Comparison of ENCODE assay signal across 8 cellular contexts in the genomic region with DNA sequence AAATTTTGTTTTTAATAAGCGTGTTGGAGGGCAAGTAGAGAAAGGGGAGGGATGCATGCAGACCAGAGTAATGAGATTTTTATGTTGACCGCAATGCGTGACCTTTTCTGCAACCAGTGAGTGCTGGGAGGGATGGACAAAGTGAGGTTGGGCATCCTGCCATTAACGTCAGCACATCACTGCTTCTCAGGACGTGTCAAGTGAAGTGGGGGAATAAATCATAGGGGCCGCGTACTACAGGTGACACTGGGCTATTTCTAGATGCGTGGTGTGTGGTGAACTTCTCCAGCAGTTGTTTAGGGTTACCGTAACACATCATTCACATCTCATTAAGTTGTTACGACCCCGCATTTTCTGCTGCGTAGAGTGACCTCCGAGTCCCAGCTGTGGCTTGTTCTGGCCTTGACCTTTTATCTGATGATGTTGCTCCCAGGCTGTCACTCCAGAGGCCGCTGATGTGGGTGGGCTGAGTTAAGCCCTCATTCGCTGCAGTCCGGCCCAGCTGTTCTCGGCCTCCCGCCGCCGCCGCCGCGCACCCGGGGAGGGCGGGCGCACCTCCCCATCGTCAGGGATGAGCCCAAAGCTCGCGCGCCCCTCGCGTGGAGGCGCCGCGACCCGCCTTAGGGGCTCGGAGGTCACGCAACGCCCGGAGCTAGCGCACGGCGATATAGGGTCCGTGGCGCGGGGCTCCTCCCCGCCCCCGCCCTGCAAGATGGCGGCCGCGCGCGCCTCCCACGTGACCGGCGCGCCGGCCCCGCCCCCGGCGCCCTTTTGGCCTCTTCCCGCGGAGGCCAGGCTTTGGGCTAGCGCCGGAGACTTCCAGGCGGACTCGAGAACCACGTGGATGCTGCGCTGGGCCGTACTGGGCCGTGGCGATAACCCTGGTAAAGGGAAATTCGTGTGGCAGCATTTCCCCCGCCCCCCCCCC. TPM values are rescaled to one million over a fixed set of nuclear protein-coding genes. Genes with fewer than 3 reads are reported as not detected.
A peak's percentile ranks its signal among the peaks of the same experiment; 100 is the strongest.
DNase-seq lines count a peak whose midpoint lies in the region; ATAC-seq and TF ChIP-seq lines count a peak whose summit lies in the region.

No MANE protein-coding gene starts in this region.

- H3K27ac Mint-ChIP-seq in T-helper 1 cell treated with Interleukin-12 subunit alpha and Interleukin-12 subunit beta and Interleukin-4 antibody, amounts not matched to agents 30 μg/mL and 1 μg/mL, for 36 hours: peak overlapping the region; percentile 95

- peaks cover 43% of the 10 kb centered on the region for H3K4me1 Mint-ChIP-seq in T-helper 1 cell treated with Interleukin-12 subunit alpha and Interleukin-12 subunit beta and Interleukin-4 antibody, amounts not matched to agents 30 μg/mL and 1 μg/mL, for 36 hours (ENCODE audit: low read depth)

- no peaks in the 10 kb centered on the region for H3K27me3 Mint-ChIP-seq in T-helper 1 cell treated with Interleukin-12 subunit alpha and Interleukin-12 subunit beta and Interleukin-4 antibody, amounts not matched to agents 30 μg/mL and 1 μg/mL, for 36 hours (ENCODE audit: low read depth)

- TF ChIP-seq CTCF in ascending aorta (IDR thresholded peaks at IDR 0.05): no peak
- no peak for TF ChIP-seq CTCF in uterus (IDR thresholded peaks at IDR 0.05)

- H3K9me3 ChIP-seq in ascending aorta (no peaks in the 10 kb centered on the region), uterus (no peaks in the 10 kb centered on the region)

- H3K4me1 ChIP-seq in ascending aorta (peaks cover 9 to 19% of the 10 kb centered on the region in 2 donors), rectal smooth muscle tissue (ENCODE audit: control insufficient read depth, insufficient read depth, low read length) (peaks cover 7% of the 10 kb centered on the region), uterus (peaks cover 0 to 5% of the 10 kb centered on the region in 2 donors)

- in situ Hi-C loops in Caki2 (cut with HindIII; ENCODE audit: low pct_unique_long_range_greater_than_20kb, low sequenced_read_pairs): no loop called here

- peaks cover 24% of the 10 kb centered on the region for H3K36me3 Mint-ChIP-seq in T-helper 1 cell treated with Interleukin-12 subunit alpha and Interleukin-12 subunit beta and Interleukin-4 antibody, amounts not matched to agents 30 μg/mL and 1 μg/mL, for 36 hours (ENCODE audit: low read depth)

- peak overlapping the region; percentile 34 for H3K9ac ChIP-seq in rectal smooth muscle tissue (ENCODE audit: low read length)

- no peaks in the 10 kb centered on the region for H3K27me3 ChIP-seq in ascending aorta
- H3K27me3 ChIP-seq in rectal smooth muscle tissue (ENCODE audit: control insufficient read depth, insufficient read depth, low read length): no peaks in the 10 kb centered on the region
- H3K27me3 ChIP-seq in uterus: no peaks in the 10 kb centered on the region

- intact Hi-C loops in ascending aorta (cut with DNase I): loop anchor here (1.0 to 10.0 kb wide), 4 partner anchors 89 to 1448 kb away; a partner anchor contains a TSS
- intact Hi-C loops in uterus (cut with DNase I; ENCODE audit: low total_unique reads): no loop called here

- H3K9me3 Mint-ChIP-seq in T-helper 1 cell treated with Interleukin-12 subunit alpha and Interleukin-12 subunit beta and Interleukin-4 antibody, amounts not matched to agents 30 μg/mL and 1 μg/mL, for 36 hours: no peaks in the 10 kb centered on the region

- TF ChIP-seq POLR2A in uterus (IDR thresholded peaks at IDR 0.05): peak; percentile 74 to 91

- H3K4me3 Mint-ChIP-seq in T-helper 1 cell treated with Interleukin-12 subunit alpha and Interleukin-12 subunit beta and Interleukin-4 antibody, amounts not matched to agents 30 μg/mL and 1 μg/mL, for 36 hours: peak overlapping the region; percentile 98

- H3K36me3 ChIP-seq in ascending aorta: no peaks in the 10 kb centered on the region
- H3K36me3 ChIP-seq in rectal smooth muscle tissue (ENCODE audit: control insufficient read depth, insufficient read depth, low read length): no peaks in the 10 kb centered on the region
- no peaks in the 10 kb centered on the region for H3K36me3 ChIP-seq in uterus

- peak; percentile 15 for ATAC-seq in GM21717 (IDR thresholded peaks at IDR 0.05; ENCODE audit: unreplicated experiment)

- peak; percentile 77 for DNase-seq in Caki2 (ENCODE audit: low read depth)
- peak; percentile 83 for DNase-seq in NCI-H1092 treated with DMSO at 0.1 percent for 48 hours (lab: John Stamatoyannopoulos, UW)
- peak; percentile 64 to 92 for DNase-seq in ascending aorta (ENCODE audit: low spot score in 2 of 2)
- peak; percentile 78 for DNase-seq in hepatic stellate cell (ENCODE audit: low spot score)
- DNase-seq in uterus: peak; percentile 81 to 86

- H3K27ac ChIP-seq in ascending aorta (peak overlapping the region; percentile 96 to 99), rectal smooth muscle tissue (ENCODE audit: low read depth, low read length) (peak overlapping the region; percentile 97), uterus (peak overlapping the region; percentile 96 to 98)

- H3K4me3 ChIP-seq in ascending aorta (peak overlapping the region; percentile 95 to 96), rectal smooth muscle tissue (ENCODE audit: low read length) (peak overlapping the region; percentile 62), uterus (peak overlapping the region; percentile 83 to 98)

RNA-seq across cellular contexts. Expression of a gene that starts 3.5 kb away (rescaled TPM):
- 3.2 and 15.5 TPM in 2 replicates for total RNA-seq in Caki2 (2014; rRNA removed; shearing (Covaris generic); ENCODE audit: low replicate concordance)
- total RNA-seq in ascending aorta (22.9 TPM), uterus (10 to 100 TPM in 3 of 4 donors, 1 to 10 TPM in 1; 7.4 to 44.8 (median 15.5) TPM)

Comparison
In these comparisons a context has a peak if more than half of its experiments do, and no peak if none do; other contexts are left out.
1. Peak in every context shown above with its lines: DNase-seq, ATAC-seq, H3K4me3 ChIP-seq and H3K27ac ChIP-seq.